In the genomic region with DNA sequence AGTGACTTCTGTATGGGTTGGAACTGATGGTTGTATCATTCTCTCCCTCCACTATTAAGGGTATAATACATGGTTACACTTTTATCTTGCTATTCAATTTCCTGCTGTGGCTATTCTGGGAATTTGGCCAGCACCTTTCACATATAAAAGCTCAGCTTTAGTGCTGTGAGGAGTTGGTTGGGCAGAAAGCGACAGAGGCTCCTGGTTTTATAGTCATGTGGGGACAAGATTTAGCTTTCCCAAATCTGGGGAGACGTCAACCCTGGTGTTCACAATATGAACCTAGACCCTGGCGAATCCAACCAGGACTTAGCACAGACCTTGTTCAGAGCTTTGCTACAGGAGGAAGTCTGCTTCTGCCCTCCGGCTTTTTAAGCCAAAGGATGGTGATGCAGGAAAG, we compare ENCODE assay signal across 11 cellular contexts. TPM values are rescaled to one million over a fixed set of nuclear protein-coding genes. Genes with fewer than 3 reads are reported as not detected.
DNase-seq lines count a peak whose midpoint lies in the region; ATAC-seq and TF ChIP-seq lines count a peak whose summit lies in the region.
"Had no signal": no experiment of that assay in that cellular context is flagged by ENCODE, and none has a peak within 500 bp of the region (broad histone marks: within the 10 kb centered on the region; RNA-seq: fewer than 3 reads in every experiment).

No MANE protein-coding gene starts in this region.

- 6 to 11% methylated on average over 4 of the region's 4 CpGs for WGBS in heart right ventricle, 2 donors

- intact Hi-C loops in heart right ventricle (cut with DNase I) = loop anchor here in 3 of 10 donors (2.0 to 10.0 kb wide), 2 partner anchors 110 to 114 kb away; partner anchors contain the start of gene JDP2 (in 3 of the 3)

- no peak overlapping the region for H3K4me3 ChIP-seq in MG63
- H3K4me3 ChIP-seq in adipocyte (ENCODE audit: low read length) = peak overlapping the region; percentile 51
- peak overlapping the region in 3 of 10 donors; percentile 4 to 17 (median 15) for H3K4me3 ChIP-seq in heart right ventricle
- H3K4me3 ChIP-seq in stomach smooth muscle (ENCODE audit: low read length in 2 of 2) = peak overlapping the region in 1 of 2 donors; percentile 57

- H3K9ac ChIP-seq in adipocyte (ENCODE audit: low read length) (peak overlapping the region; percentile 57), stomach smooth muscle (ENCODE audit: low read length in 2 of 2) (peak overlapping the region in 1 of 2 donors; percentile 55)

- H3K9me3 ChIP-seq in MG63 (no peaks in the 10 kb centered on the region), adipocyte (ENCODE audit: control insufficient read depth, low read length) (peaks cover 3% of the 10 kb centered on the region), heart right ventricle (no peaks in the 10 kb centered on the region), stomach smooth muscle (ENCODE audit: control insufficient read depth in 2 of 2, low read length in 2 of 2) (no peaks in the 10 kb centered on the region)

- H3K27ac ChIP-seq in heart right ventricle = peak overlapping the region in 5 of 10 donors; percentile 33 to 70 (median 55)
- H3K27ac ChIP-seq in stomach smooth muscle (ENCODE audit: low read length) = peak overlapping the region; percentile 55

- peak; percentile 9 to 52 (median 31) for ATAC-seq in heart right ventricle
- no peak for ATAC-seq in GM18511 (IDR thresholded peaks at IDR 0.05; ENCODE audit: unreplicated experiment)
- ATAC-seq in GM21723 (IDR thresholded peaks at IDR 0.05; ENCODE audit: unreplicated experiment) = no peak
- ATAC-seq: activated T-cell treated with anti-CD3 and anti-CD28 coated beads, Interleukin-2, amount 50 U/mL, for 4 hours had no signal

- H3K4me1 ChIP-seq in adipocyte (ENCODE audit: control insufficient read depth, insufficient read depth, low read length) (peaks cover 35% of the 10 kb centered on the region), heart right ventricle (peaks cover 14 to 38% (median 30%) of the 10 kb centered on the region in 9 donors), stomach smooth muscle (ENCODE audit: control insufficient read depth, insufficient read depth, low read length) (peaks cover 28% of the 10 kb centered on the region)

- peak; percentile 28 for DNase-seq in MG63
- peak; percentile 73 for DNase-seq in adipocyte (ENCODE audit: low read depth)
- peak in 1 of 2 donors; percentile 58 for DNase-seq in heart right ventricle
- no peak for DNase-seq in HT-29 (ENCODE audit: low spot score)
- DNase-seq: activated T-cell treated with anti-CD3 and anti-CD28 coated beads, Interleukin-2, amount 50 U/mL, for 4 hours; effector memory CD4-positive, alpha-beta T cell; kidney glomerular epithelial cell; NCI-H2029 had no signal

- no peak for TF ChIP-seq CTCF in heart right ventricle (IDR thresholded peaks at IDR 0.05)

- no peaks in the 10 kb centered on the region for H3K36me3 ChIP-seq in MG63
- no peaks in the 10 kb centered on the region for H3K36me3 ChIP-seq in adipocyte (ENCODE audit: control insufficient read depth, insufficient read depth, low read length, severe bottlenecking)
- no peaks in the 10 kb centered on the region for H3K36me3 ChIP-seq in heart right ventricle
- H3K36me3 ChIP-seq in stomach smooth muscle (ENCODE audit: control insufficient read depth in 2 of 2, insufficient read depth in 2 of 2, low read length in 2 of 2) = no peaks in the 10 kb centered on the region

- H3K27me3 ChIP-seq in MG63 (no peaks in the 10 kb centered on the region), adipocyte (replicated peaks; ENCODE audit: control insufficient read depth, insufficient read depth, low read length) (no peaks in the 10 kb centered on the region), heart right ventricle (no peaks in the 10 kb centered on the region), stomach smooth muscle (ENCODE audit: control insufficient read depth in 1 of 2, insufficient read depth in 2 of 2, low read length in 2 of 2) (no peaks in the 10 kb centered on the region)

RNA-seq across cellular contexts. Expression of gene FOS, which starts 36.5 kb away (rescaled TPM):
- 1.1 and 6.6 TPM in 2 replicates for total RNA-seq in MG63 (2014; rRNA removed; shearing (Covaris generic); ENCODE audit: low replicate concordance)
- total RNA-seq in heart right ventricle = 100 to 1,000 TPM in 3 of 10 donors, 10 to 100 TPM in 6, 1 to 10 TPM in 1; 9.3 to 173 (median 64.0) TPM
- polyA plus RNA-seq in heart right ventricle = 10 to 100 TPM; 17.3 to 49.9 TPM
- 616 and 667 TPM in 2 replicates for total RNA-seq in HT-29 (2014; rRNA removed; shearing (Covaris generic))

Comparison
In these comparisons a context has a peak if more than half of its experiments do, and no peak if none do; other contexts are left out.
1. ATAC-seq: peak in heart right ventricle (8 of 8); none in GM18511 (single experiment) and GM21723 (single experiment).